In genomic region chr7:47301657-47302295, GRCh38 we compare ENCODE assay signal across 11 cellular contexts.
"Had no signal": no experiment of that assay in that cellular context is flagged by ENCODE, and none has a peak within 500 bp of the region (broad histone marks: within the 10 kb centered on the region; RNA-seq: fewer than 3 reads in every experiment).

No MANE protein-coding gene starts in this region.

- H3K4me3 ChIP-seq: esophagus muscularis mucosa, heart right ventricle, SK-N-MC, skin epidermis had no signal

- ATAC-seq: activated naive CD4-positive, alpha-beta T cell treated with anti-CD3 and anti-CD28 coated beads, Interleukin-2, amount 50 U/mL, for 72 hours had no signal

- H3K27me3 ChIP-seq: esophagus muscularis mucosa, heart right ventricle had no signal

- DNase-seq: activated CD4-positive, alpha-beta T cell treated with anti-CD3 and anti-CD28 coated beads, Interleukin-2, amount 50 U/mL, for 48 hours; activated gamma-delta T cell treated with Interleukin-2 at 50 U/mL for 16 hours; amniotic stem cell; effector memory CD4-positive, alpha-beta T cell; heart right ventricle; mesenchymal stem cell; retina had no signal

- H3K9me3 ChIP-seq: esophagus muscularis mucosa, heart right ventricle had no signal

- H3K27ac ChIP-seq: SK-N-MC had no signal
